ENCODE assay signal across 8 cellular contexts in genomic region chr12:51590347-51591019, GRCh38. TPM values are rescaled to one million over a fixed set of nuclear protein-coding genes. Genes with fewer than 3 reads are reported as not detected.
DNase-seq lines count a peak whose midpoint lies in the region; ATAC-seq, FAIRE-seq and TF ChIP-seq lines count a peak whose summit lies in the region.

No MANE protein-coding gene starts in this region.

- H3K27ac ChIP-seq in esophagus squamous epithelium, result no peak overlapping the region

- no peak for TF ChIP-seq POLR2A in esophagus squamous epithelium (IDR thresholded peaks at IDR 0.05)

- peaks cover 9 to 19% (median 11%) of the 10 kb centered on the region in 3 donors for H3K4me1 ChIP-seq in esophagus squamous epithelium

- H3K9me3 Mint-ChIP-seq in activated T-cell treated with anti-CD3 and anti-CD28 coated beads, Interleukin-2, amount 50 U/mL, for 24 hours, result no peaks in the 10 kb centered on the region
- H3K9me3 Mint-ChIP-seq in natural killer cell, result no peaks in the 10 kb centered on the region
- H3K9me3 Mint-ChIP-seq in stimulated activated naive B cell treated with anti-CD40 and anti-IgM and Interleukin-4, amounts not matched to agents 10 μg/mL and 1 μg/mL and 100 μg/mL, for 72 hours, result no peaks in the 10 kb centered on the region

- H3K36me3 ChIP-seq in esophagus squamous epithelium, result no peaks in the 10 kb centered on the region

- ATAC-seq in GM19035 (IDR thresholded peaks at IDR 0.05; ENCODE audit: unreplicated experiment) (peak; percentile 83), natural killer cell (peak; percentile 90)
- ATAC-seq in stimulated activated naive B cell treated with anti-CD40 and anti-IgM and Interleukin-4, amounts not matched to agents 10 μg/mL and 1 μg/mL and 100 μg/mL, for 72 hours (replicated peaks), result peak; percentile 92 to 93

- H3K4me1 Mint-ChIP-seq in activated T-cell treated with anti-CD3 and anti-CD28 coated beads, Interleukin-2, amount 50 U/mL, for 24 hours (ENCODE audit: low read depth), result peaks cover 18% of the 10 kb centered on the region
- H3K4me1 Mint-ChIP-seq in natural killer cell, result peaks cover 9 to 23% of the 10 kb centered on the region in 2 donors
- peaks cover 15 to 24% of the 10 kb centered on the region in 2 donors for H3K4me1 Mint-ChIP-seq in stimulated activated naive B cell treated with anti-CD40 and anti-IgM and Interleukin-4, amounts not matched to agents 10 μg/mL and 1 μg/mL and 100 μg/mL, for 72 hours

- H3K4me3 Mint-ChIP-seq in activated T-cell treated with anti-CD3 and anti-CD28 coated beads, Interleukin-2, amount 50 U/mL, for 24 hours, result peak overlapping the region; percentile 84
- H3K4me3 Mint-ChIP-seq in natural killer cell, result peak overlapping the region; percentile 90
- H3K4me3 Mint-ChIP-seq in stimulated activated naive B cell treated with anti-CD40 and anti-IgM and Interleukin-4, amounts not matched to agents 10 μg/mL and 1 μg/mL and 100 μg/mL, for 72 hours, result peak overlapping the region; percentile 85 to 88

- TF ChIP-seq CTCF in esophagus squamous epithelium (IDR thresholded peaks at IDR 0.05), result peak in 4 of 6 experiments; percentile 48 to 62 (median 49)
- TF ChIP-seq CTCF in natural killer cell (IDR thresholded peaks at IDR 0.05), result peak; percentile 20

- DNase-seq in AG08396 (ENCODE audit: low spot score) (peak; percentile 91), HTR-8/SVneo (ENCODE audit: insufficient read length, low spot score) (peak; percentile 78), NOMO-1 treated with DMSO at 0.1 percent for 48 hours (lab: John Stamatoyannopoulos, UW; ENCODE audit: unreplicated experiment) (peak; percentile 67), esophagus squamous epithelium (lab: John Stamatoyannopoulos, UW) (no peak), natural killer cell (peak; percentile 58)
- peak; percentile 84 for DNase-seq in activated T-cell treated with anti-CD3 and anti-CD28 coated beads, Interleukin-2, amount 50 U/mL, for 24 hours
- peak; percentile 58 for DNase-seq in stimulated activated naive B cell treated with anti-CD40 and anti-IgM and Interleukin-4, amounts not matched to agents 10 μg/mL and 1 μg/mL and 100 μg/mL, for 72 hours

- intact Hi-C loops in esophagus squamous epithelium (cut with DNase I) (no loop called here), natural killer cell (cut with micrococcal nuclease) (no loop called here)

- H3K27ac Mint-ChIP-seq in activated T-cell treated with anti-CD3 and anti-CD28 coated beads, Interleukin-2, amount 50 U/mL, for 24 hours, result peak overlapping the region; percentile 85
- peak overlapping the region in 1 of 2 donors; percentile 62 for H3K27ac Mint-ChIP-seq in natural killer cell
- H3K27ac Mint-ChIP-seq in stimulated activated naive B cell treated with anti-CD40 and anti-IgM and Interleukin-4, amounts not matched to agents 10 μg/mL and 1 μg/mL and 100 μg/mL, for 72 hours, result peak overlapping the region; percentile 56

- H3K4me3 ChIP-seq in esophagus squamous epithelium, result peak overlapping the region; percentile 20 to 70 (median 51)

- H3K27me3 ChIP-seq in esophagus squamous epithelium, result peaks cover 3 to 67% (median 6%) of the 10 kb centered on the region in 4 donors

- peak; percentile 58 for FAIRE-seq in HTR-8/SVneo (lab: Jason Lieb, UNC)

- H3K27me3 Mint-ChIP-seq in activated T-cell treated with anti-CD3 and anti-CD28 coated beads, Interleukin-2, amount 50 U/mL, for 24 hours, result peaks cover 60% of the 10 kb centered on the region
- H3K27me3 Mint-ChIP-seq in natural killer cell (ENCODE audit: low read depth in 2 of 2), result peaks cover 45 to 73% of the 10 kb centered on the region in 2 donors
- peaks cover 57 to 71% of the 10 kb centered on the region in 2 donors for H3K27me3 Mint-ChIP-seq in stimulated activated naive B cell treated with anti-CD40 and anti-IgM and Interleukin-4, amounts not matched to agents 10 μg/mL and 1 μg/mL and 100 μg/mL, for 72 hours

- H3K9me3 ChIP-seq in esophagus squamous epithelium, result no peaks in the 10 kb centered on the region

- 8 to 10% methylated on average over 10 of the region's 68 CpGs for WGBS in esophagus squamous epithelium, 2 donors

- H3K36me3 Mint-ChIP-seq in activated T-cell treated with anti-CD3 and anti-CD28 coated beads, Interleukin-2, amount 50 U/mL, for 24 hours (ENCODE audit: low read depth), result no peaks in the 10 kb centered on the region
- H3K36me3 Mint-ChIP-seq in natural killer cell, result no peaks in the 10 kb centered on the region
- H3K36me3 Mint-ChIP-seq in stimulated activated naive B cell treated with anti-CD40 and anti-IgM and Interleukin-4, amounts not matched to agents 10 μg/mL and 1 μg/mL and 100 μg/mL, for 72 hours, result no peaks in the 10 kb centered on the region

RNA-seq across cellular contexts. Expression of gene SCN8A, which starts 0.6 kb away (rescaled TPM):
- total RNA-seq in esophagus squamous epithelium (1 to 10 TPM in 1 of 4 donors, under 1 TPM in 3; 0.11 to 1.1 (median 0.40) TPM), natural killer cell (under 1 TPM; 0.42 to 0.66 (median 0.65) TPM)
